Comparison of ENCODE assay signal across 20 cellular contexts in genomic region chr1:53600001-53600400, GRCh38.
A peak's percentile ranks its signal among the peaks of the same experiment; 100 is the strongest.
DNase-seq lines count a peak whose midpoint lies in the region; ATAC-seq and TF ChIP-seq lines count a peak whose summit lies in the region.
"Had no signal": no experiment of that assay in that cellular context is flagged by ENCODE, and none has a peak within 500 bp of the region (broad histone marks: within the 10 kb centered on the region; RNA-seq: fewer than 3 reads in every experiment).

No MANE protein-coding gene starts in this region.

- H3K36me3 Mint-ChIP-seq in central memory CD8-positive, alpha-beta T cell (ENCODE audit: insufficient read depth), result peaks cover 2% of the 10 kb centered on the region
- H3K36me3 Mint-ChIP-seq: CD4-positive, CD25-positive, alpha-beta regulatory T cell had no signal

- TF ChIP-seq CTCF in stomach (IDR thresholded peaks at IDR 0.05), result no peak
- no peak for TF ChIP-seq CTCF in foreskin keratinocyte (conservative IDR thresholded peaks at IDR 0.05)

- peaks cover 14% of the 10 kb centered on the region for H3K4me1 Mint-ChIP-seq in stimulated activated naive CD8-positive, alpha-beta T cell treated with anti-CD3 and anti-CD28 coated beads, Interleukin-15, amount 100 ng/mL, for 72 hours
- peaks cover 42% of the 10 kb centered on the region for H3K4me1 Mint-ChIP-seq in central memory CD8-positive, alpha-beta T cell
- H3K4me1 Mint-ChIP-seq: GM23338 had no signal

- H3K4me3 Mint-ChIP-seq in stimulated activated naive CD8-positive, alpha-beta T cell treated with anti-CD3 and anti-CD28 coated beads, Interleukin-15, amount 100 ng/mL, for 72 hours, result peak overlapping the region in 1 of 2 donors; percentile 42
- peak overlapping the region; percentile 9 for H3K4me3 Mint-ChIP-seq in central memory CD8-positive, alpha-beta T cell
- H3K4me3 Mint-ChIP-seq: CD4-positive, CD25-positive, alpha-beta regulatory T cell; GM23338 had no signal

- 50 to 81% (median 52%) methylated on average over 5 of the region's 5 CpGs for WGBS in stomach, 5 donors

- peak; percentile 25 for ATAC-seq in stimulated activated naive CD8-positive, alpha-beta T cell treated with anti-CD3 and anti-CD28 coated beads, Interleukin-15, amount 100 ng/mL, for 72 hours
- no peak for ATAC-seq in stimulated activated naive CD8-positive, alpha-beta T cell treated with anti-CD3 and anti-CD28 coated beads, Interleukin-15, Interleukin-2, amounts not matched to agents 100 U/mL and 50 U/mL, for 24 hours
- ATAC-seq in central memory CD8-positive, alpha-beta T cell (replicated peaks; ENCODE audit: extremely low read depth, poor library complexity, severe bottlenecking), result peak; percentile 8
- no peak for ATAC-seq in foreskin keratinocyte
- ATAC-seq: GM23338, HepG2, K562 had no signal

- DNase-seq in stimulated activated naive CD8-positive, alpha-beta T cell treated with anti-CD3 and anti-CD28 coated beads, Interleukin-15, amount 100 ng/mL, for 72 hours, result no peak
- no peak for DNase-seq in stimulated activated naive CD8-positive, alpha-beta T cell treated with anti-CD3 and anti-CD28 coated beads, Interleukin-15, Interleukin-2, amounts not matched to agents 100 U/mL and 50 U/mL, for 24 hours
- DNase-seq in central memory CD8-positive, alpha-beta T cell (ENCODE audit: low spot score in 2 of 2), result no peak
- peak; percentile 54 for DNase-seq in posterior vena cava (ENCODE audit: low spot score)
- DNase-seq in stomach, result no peak
- DNase-seq in foreskin keratinocyte, result no peak
- no peak for DNase-seq in central memory CD4-positive, alpha-beta T cell
- DNase-seq: COR-L47, DMS79 treated with DMSO at 0.1 percent for 48 hours, NCI-H1092 treated with DMSO at 0.1 percent for 48 hours, NCI-H2029 treated with DMSO at 0.1 percent for 48 hours, NCI-H345, SJCRH30 had no signal

- no peaks in the 10 kb centered on the region for H3K27me3 ChIP-seq in stomach
- peaks cover 2% of the 10 kb centered on the region for H3K27me3 ChIP-seq in foreskin keratinocyte
- H3K27me3 ChIP-seq: Peyer's patch, SJCRH30 had no signal

- TF ChIP-seq EP300 in stomach (IDR thresholded peaks at IDR 0.05), result no peak

- no peaks in the 10 kb centered on the region for H3K9me3 ChIP-seq in stomach
- H3K9me3 ChIP-seq: HAP-1, Peyer's patch, SJCRH30 had no signal

- H3K4me1 ChIP-seq in stomach (no peaks in the 10 kb centered on the region), foreskin keratinocyte (no peaks in the 10 kb centered on the region)
- H3K4me1 ChIP-seq: HAP-1, Peyer's patch, SJCRH30 had no signal

- no peak overlapping the region for H3K27ac Mint-ChIP-seq in stimulated activated naive CD8-positive, alpha-beta T cell treated with anti-CD3 and anti-CD28 coated beads, Interleukin-15, amount 100 ng/mL, for 72 hours
- peak overlapping the region; percentile 89 for H3K27ac Mint-ChIP-seq in central memory CD8-positive, alpha-beta T cell (ENCODE audit: low read depth)
- H3K27ac Mint-ChIP-seq: GM23338 had no signal

- no peaks in the 10 kb centered on the region for H3K36me3 ChIP-seq in stomach
- H3K36me3 ChIP-seq: HAP-1, Peyer's patch, SJCRH30 had no signal

- no peaks in the 10 kb centered on the region for H3K9me3 Mint-ChIP-seq in stimulated activated naive CD8-positive, alpha-beta T cell treated with anti-CD3 and anti-CD28 coated beads, Interleukin-15, amount 100 ng/mL, for 72 hours
- no peaks in the 10 kb centered on the region for H3K9me3 Mint-ChIP-seq in central memory CD8-positive, alpha-beta T cell
- H3K9me3 Mint-ChIP-seq: CD4-positive, CD25-positive, alpha-beta regulatory T cell; GM23338 had no signal

- intact Hi-C loops in posterior vena cava (cut with DNase I), result no loop called here
- intact Hi-C loops in stomach (cut with DNase I; ENCODE audit: low total_unique reads), result no loop called here

- H3K27ac ChIP-seq in stomach (no peak overlapping the region), foreskin keratinocyte (no peak overlapping the region)
- H3K27ac ChIP-seq: HL-60, Peyer's patch, SJCRH30 had no signal

- H3K27me3 Mint-ChIP-seq in stimulated activated naive CD8-positive, alpha-beta T cell treated with anti-CD3 and anti-CD28 coated beads, Interleukin-15, amount 100 ng/mL, for 72 hours, result no peaks in the 10 kb centered on the region
- no peaks in the 10 kb centered on the region for H3K27me3 Mint-ChIP-seq in central memory CD8-positive, alpha-beta T cell
- H3K27me3 Mint-ChIP-seq: CD4-positive, CD25-positive, alpha-beta regulatory T cell had no signal

- TF ChIP-seq POLR2A in stomach (IDR thresholded peaks at IDR 0.05), result no peak

- no peak overlapping the region for H3K4me3 ChIP-seq in stomach
- H3K4me3 ChIP-seq: GM23338, HAP-1, K562, Peyer's patch, SJCRH30 had no signal

Comparison
In these comparisons a context has a peak if more than half of its experiments do, and no peak if none do; other contexts are left out.
1. ATAC-seq: peak in stimulated activated naive CD8-positive, alpha-beta T cell treated with anti-CD3 and anti-CD28 coated beads, Interleukin-15, amount 100 ng/mL, for 72 hours (single experiment) and central memory CD8-positive, alpha-beta T cell (single experiment); none in stimulated activated naive CD8-positive, alpha-beta T cell treated with anti-CD3 and anti-CD28 coated beads, Interleukin-15, Interleukin-2, amounts not matched to agents 100 U/mL and 50 U/mL, for 24 hours (single experiment) and foreskin keratinocyte (single experiment).